In the genomic region with DNA sequence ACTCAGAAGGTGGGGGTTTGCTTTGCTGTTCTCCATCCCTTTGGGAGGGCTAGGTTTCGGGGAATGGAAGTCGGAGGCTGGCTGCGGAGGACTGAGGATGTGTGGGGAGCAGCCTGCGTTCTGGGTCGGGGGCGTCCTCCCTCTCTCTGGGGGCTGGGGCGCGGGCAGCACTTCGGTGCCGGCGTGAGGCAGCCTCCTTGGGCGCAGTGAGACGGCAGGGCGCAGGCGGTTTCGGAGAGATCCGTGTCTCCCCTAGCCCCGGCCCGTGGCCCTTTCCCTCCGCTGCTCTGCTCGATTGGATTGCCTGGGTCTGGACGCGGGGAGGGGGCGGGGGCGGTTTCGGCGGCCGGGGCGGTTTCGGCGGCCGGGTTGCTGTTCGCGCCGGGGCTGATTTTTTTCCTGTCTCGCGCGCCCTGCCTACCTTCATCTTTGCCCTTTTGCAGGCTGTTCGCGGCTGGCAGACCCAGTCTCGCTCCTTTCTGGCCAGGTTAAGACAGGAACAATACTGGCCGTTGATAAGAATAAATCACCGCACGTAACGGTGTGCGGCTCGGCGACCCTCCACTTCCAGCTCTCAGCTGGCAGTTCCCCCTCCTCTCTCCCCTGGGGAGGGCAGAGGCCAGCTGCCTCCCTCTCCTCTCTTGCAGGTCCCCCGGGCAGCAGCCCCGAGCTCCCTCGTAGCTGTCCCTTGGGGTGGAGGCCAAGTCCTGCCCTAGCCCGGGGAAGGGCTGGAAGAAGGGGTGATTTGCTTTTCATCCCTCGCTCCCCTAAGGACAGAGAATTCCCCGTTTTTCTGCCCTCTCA, we compare ENCODE assay signal across 8 cellular contexts. TPM values are rescaled to one million over a fixed set of nuclear protein-coding genes. Genes with fewer than 3 reads are reported as not detected.
DNase-seq lines count a peak whose midpoint lies in the region; ATAC-seq and TF ChIP-seq lines count a peak whose summit lies in the region.

No MANE protein-coding gene starts in this region.

- peaks cover 50% of the 10 kb centered on the region for H3K79me2 ChIP-seq in parathyroid adenoma

- H3K9me3 ChIP-seq in parathyroid adenoma (ENCODE audit: control insufficient read depth, low read length): no peaks in the 10 kb centered on the region

- ATAC-seq in HG03432 (IDR thresholded peaks at IDR 0.05; ENCODE audit: unreplicated experiment) (no peak), HG03196 (IDR thresholded peaks at IDR 0.05; ENCODE audit: unreplicated experiment) (no peak)

- no peaks in the 10 kb centered on the region for H3K27me3 ChIP-seq in parathyroid adenoma (ENCODE audit: control insufficient read depth, insufficient read depth, low read length)

- no peaks in the 10 kb centered on the region for H3K36me3 ChIP-seq in parathyroid adenoma (ENCODE audit: control insufficient read depth, insufficient read depth, low read length)

- peak overlapping the region; percentile 87 for H3K4me3 ChIP-seq in parathyroid adenoma (ENCODE audit: low read depth, low read length)

- peak overlapping the region; percentile 87 for H3K9ac ChIP-seq in parathyroid adenoma

- H3K4me1 ChIP-seq in parathyroid adenoma: peaks cover 18% of the 10 kb centered on the region

- H2AFZ ChIP-seq in parathyroid adenoma: peak overlapping the region; percentile 96

- H3K4me1 Mint-ChIP-seq in T-helper 2 cell treated with Interferon-gamma antibody and Interleukin-4, amounts not matched to agents 5 μg/mL and 100 μg/mL, for 36 hours (ENCODE audit: low read depth): peaks cover 12% of the 10 kb centered on the region
- H3K4me1 Mint-ChIP-seq in glutamatergic neuron (ENCODE audit: low read depth, unreplicated experiment): peaks cover 10% of the 10 kb centered on the region

- H3K4me3 Mint-ChIP-seq in T-helper 2 cell treated with Interferon-gamma antibody and Interleukin-4, amounts not matched to agents 5 μg/mL and 100 μg/mL, for 36 hours: peak overlapping the region; percentile 76
- peak overlapping the region; percentile 96 for H3K4me3 Mint-ChIP-seq in glutamatergic neuron (ENCODE audit: unreplicated experiment)

- no peaks in the 10 kb centered on the region for H3K9me3 Mint-ChIP-seq in T-helper 2 cell treated with Interferon-gamma antibody and Interleukin-4, amounts not matched to agents 5 μg/mL and 100 μg/mL, for 36 hours
- peaks cover 18% of the 10 kb centered on the region for H3K9me3 Mint-ChIP-seq in glutamatergic neuron (ENCODE audit: unreplicated experiment)

- H3K27me3 Mint-ChIP-seq in T-helper 2 cell treated with Interferon-gamma antibody and Interleukin-4, amounts not matched to agents 5 μg/mL and 100 μg/mL, for 36 hours (ENCODE audit: low read depth): peaks cover 77% of the 10 kb centered on the region
- peaks cover 11% of the 10 kb centered on the region for H3K27me3 Mint-ChIP-seq in glutamatergic neuron (ENCODE audit: unreplicated experiment)

- peak overlapping the region; percentile 86 for H3K4me2 ChIP-seq in parathyroid adenoma (ENCODE audit: low read length)

- DNase-seq in DMS 273 (lab: John Stamatoyannopoulos, UW; ENCODE audit: unreplicated experiment) (peak; percentile 59), DMS 273 treated with DMSO at 0.1 percent for 48 hours (lab: John Stamatoyannopoulos, UW) (no peak), glutamatergic neuron (peak; percentile 65), inferior parietal cortex (ENCODE audit: extremely low spot score) (no peak)
- DNase-seq in T-helper 2 cell treated with Interferon-gamma antibody and Interleukin-4, amounts not matched to agents 5 μg/mL and 100 μg/mL, for 36 hours (ENCODE audit: low spot score): peak; percentile 4

- H3K36me3 Mint-ChIP-seq in T-helper 2 cell treated with Interferon-gamma antibody and Interleukin-4, amounts not matched to agents 5 μg/mL and 100 μg/mL, for 36 hours (ENCODE audit: low read depth): peaks cover 1% of the 10 kb centered on the region
- peaks cover 3% of the 10 kb centered on the region for H3K36me3 Mint-ChIP-seq in glutamatergic neuron (ENCODE audit: unreplicated experiment)

- no peak overlapping the region for H3K27ac Mint-ChIP-seq in T-helper 2 cell treated with Interferon-gamma antibody and Interleukin-4, amounts not matched to agents 5 μg/mL and 100 μg/mL, for 36 hours
- peak overlapping the region; percentile 89 for H3K27ac Mint-ChIP-seq in glutamatergic neuron (ENCODE audit: unreplicated experiment)

- TF ChIP-seq CTCF in glutamatergic neuron (IDR thresholded peaks at IDR 0.05; ENCODE audit: partially characterized antibody, unreplicated experiment): no peak
- TF ChIP-seq CTCF in parathyroid adenoma (IDR thresholded peaks at IDR 0.05): no peak

- H3K27ac ChIP-seq in parathyroid adenoma: peak overlapping the region; percentile 94

RNA-seq across cellular contexts. Expression of a gene that starts 1.6 kb away (rescaled TPM):
- total RNA-seq in glutamatergic neuron (ENCODE audit: unreplicated experiment): 52.1 TPM

Comparison
In these comparisons a context has a peak if more than half of its experiments do, and no peak if none do; other contexts are left out.
1. DNase-seq: peak in DMS 273 (single experiment), T-helper 2 cell treated with Interferon-gamma antibody and Interleukin-4, amounts not matched to agents 5 μg/mL and 100 μg/mL, for 36 hours (single experiment) and glutamatergic neuron (single experiment); none in DMS 273 treated with DMSO at 0.1 percent for 48 hours (single experiment) and inferior parietal cortex (single experiment).